12 cellular contexts compared by ENCODE assay signal in the genomic region with DNA sequence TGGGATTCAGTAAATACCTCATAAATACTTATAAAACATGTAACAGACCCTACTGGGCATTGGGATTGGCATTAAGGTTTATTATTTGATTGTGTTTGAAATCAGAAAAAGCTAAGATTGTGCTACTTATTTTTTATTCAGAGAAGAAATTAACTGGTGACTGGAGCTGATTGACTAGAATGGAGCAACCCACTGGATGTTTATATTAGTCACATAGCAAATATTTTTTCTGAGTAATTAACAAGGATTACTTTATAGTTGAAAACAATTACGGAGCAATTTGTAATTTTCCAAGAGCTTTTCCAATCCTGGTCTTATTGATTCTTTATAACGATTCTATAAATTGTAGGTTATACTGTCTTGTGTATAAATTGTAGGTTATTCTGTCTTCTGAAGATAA.
"Had no signal": no experiment of that assay in that cellular context is flagged by ENCODE, and none has a peak within 500 bp of the region (broad histone marks: within the 10 kb centered on the region; RNA-seq: fewer than 3 reads in every experiment).

No MANE protein-coding gene starts in this region.

- H3K27me3 ChIP-seq: colonic mucosa, pancreas had no signal

- H3K9me3 ChIP-seq: colonic mucosa, left ventricle myocardium inferior, mucosa of descending colon, pancreas had no signal

- FAIRE-seq: endometrium had no signal

- H3K4me3 ChIP-seq: colonic mucosa, left ventricle myocardium inferior, mucosa of descending colon, pancreas had no signal

- DNase-seq: activated CD4-positive, alpha-beta T cell treated with anti-CD3 and anti-CD28 coated beads, Interleukin-2, amount 50 U/mL, for 4 hours; activated CD4-positive, CD25-positive, alpha-beta regulatory T cell treated with anti-CD3 and anti-CD28 coated beads, Interleukin-2, amount 50 U/mL, for 72 hours; activated naive CD4-positive, alpha-beta T cell treated with Interleukin-2 at 50 U/mL for 16 hours; colonic mucosa; hypothalamus; left ventricle myocardium inferior; mucosa of descending colon; naive thymus-derived CD4-positive, alpha-beta T cell; pancreas had no signal

- H3K36me3 ChIP-seq: colonic mucosa, left ventricle myocardium inferior, pancreas had no signal

- H3K27ac ChIP-seq: colonic mucosa, left ventricle myocardium inferior, pancreas had no signal

- ATAC-seq: activated T-helper 17 cell treated with anti-CD3 and anti-CD28 coated beads, Interleukin-2, amount 50 U/mL, for 72 hours; mucosa of descending colon; naive thymus-derived CD4-positive, alpha-beta T cell; pancreas; stimulated activated effector memory CD8-positive, alpha-beta T cell treated with anti-CD3 and anti-CD28 coated beads, Interleukin-12 subunit alpha, Interleukin-12 subunit beta, amount 100 ng/mL, for 72 hours had no signal

- H3K4me1 ChIP-seq: colonic mucosa, left ventricle myocardium inferior, pancreas had no signal
